Comparison of ENCODE assay signal across 1 cellular context in genomic region chr3:46930945-46931403, GRCh38.
TF ChIP-seq lines count a peak whose summit lies in the region.

No MANE protein-coding gene starts in this region.

TF ChIP-seq in WTC11, 78 proteins besides CTCF, POLR2A, EP300 and RAD21 (continued from another document):
- no peak for TF ChIP-seq ZNF281 (CRISPR knock-in tag; IDR thresholded peaks at IDR 0.05)
- TF ChIP-seq ZNF317 (CRISPR knock-in tag; IDR thresholded peaks at IDR 0.05; ENCODE audit: borderline replicate concordance, low read depth) = no peak
